32 cellular contexts compared by ENCODE assay signal in the genomic region with DNA sequence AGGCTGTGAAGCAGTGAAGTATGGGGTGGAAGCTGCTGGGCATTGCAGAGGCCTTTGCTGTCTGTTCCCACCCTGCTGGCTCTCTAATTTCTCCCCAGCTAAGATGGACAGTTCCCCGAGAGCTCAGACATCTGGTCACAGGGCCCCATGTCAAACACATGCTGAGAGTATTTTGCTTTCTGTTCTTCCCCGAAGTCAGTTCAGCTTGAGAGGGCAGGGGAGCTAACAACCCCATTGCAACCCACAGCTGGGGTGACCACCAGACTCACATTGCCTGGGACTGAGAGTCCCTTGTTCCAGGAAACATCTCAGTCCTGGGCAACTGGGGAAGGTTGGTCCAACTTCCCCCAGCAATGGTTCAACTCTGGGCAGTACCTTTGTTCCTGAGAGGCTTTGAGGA. TPM values are rescaled to one million over a fixed set of nuclear protein-coding genes. Genes with fewer than 3 reads are reported as not detected.
"Had no signal": no experiment of that assay in that cellular context is flagged by ENCODE, and none has a peak within 500 bp of the region (broad histone marks: within the 10 kb centered on the region; RNA-seq: fewer than 3 reads in every experiment).

No MANE protein-coding gene starts in this region.

- H3K4me3 Mint-ChIP-seq: activated CD4-positive, alpha-beta memory T cell treated with anti-CD3 and anti-CD28 coated beads, Interleukin-2, amount 10 ng/mL, durations not matched to agents 7 days and 5 days; activated CD4-positive, alpha-beta T cell treated with anti-CD3 and anti-CD28 coated beads, Interleukin-2, amount 10 ng/mL, durations not matched to agents 7 days and 5 days; activated naive CD8-positive, alpha-beta T cell; activated T-cell treated with anti-CD3 and anti-CD28 coated beads, Interleukin-2, amount 50 U/mL, for 4 hours; activated T-helper 17 cell treated with anti-CD3 and anti-CD28 coated beads, Interleukin-2, amount 50 U/mL, for 72 hours; endodermal cell; T-helper 17 cell; T-helper 2 cell treated with Interferon-gamma antibody and Interleukin-4, amounts not matched to agents 5 μg/mL and 100 μg/mL, for 36 hours; WTC11 had no signal

- H3K27me3 ChIP-seq: body of pancreas, colonic mucosa, dorsolateral prefrontal cortex, esophagus muscularis mucosa, gastrocnemius medialis, heart left ventricle, hepatocyte had no signal

- H3K4me1 Mint-ChIP-seq: activated CD4-positive, alpha-beta memory T cell treated with anti-CD3 and anti-CD28 coated beads, Interleukin-2, amount 10 ng/mL, durations not matched to agents 7 days and 5 days; activated CD4-positive, alpha-beta T cell treated with anti-CD3 and anti-CD28 coated beads, Interleukin-2, amount 10 ng/mL, durations not matched to agents 7 days and 5 days; activated T-helper 17 cell treated with anti-CD3 and anti-CD28 coated beads, Interleukin-2, amount 50 U/mL, for 72 hours; endodermal cell; T-helper 17 cell; WTC11 had no signal

- H3K36me3 Mint-ChIP-seq: activated naive CD8-positive, alpha-beta T cell; WTC11 had no signal

- H3K4me2 ChIP-seq: hepatocyte had no signal

- ATAC-seq: activated T-cell treated with anti-CD3 and anti-CD28 coated beads, Interleukin-2, amount 50 U/mL, for 4 hours; activated T-helper 17 cell treated with anti-CD3 and anti-CD28 coated beads, Interleukin-2, amount 50 U/mL, for 72 hours; body of pancreas; foreskin keratinocyte; gastrocnemius medialis; heart left ventricle; T-helper 17 cell; WTC11 had no signal

- H3K9me3 Mint-ChIP-seq: activated CD4-positive, alpha-beta memory T cell treated with anti-CD3 and anti-CD28 coated beads, Interleukin-2, amount 10 ng/mL, durations not matched to agents 7 days and 5 days; activated CD4-positive, alpha-beta T cell treated with anti-CD3 and anti-CD28 coated beads, Interleukin-2, amount 10 ng/mL, durations not matched to agents 7 days and 5 days; activated T-cell treated with anti-CD3 and anti-CD28 coated beads, Interleukin-2, amount 50 U/mL, for 4 hours; activated T-helper 17 cell treated with anti-CD3 and anti-CD28 coated beads, Interleukin-2, amount 50 U/mL, for 72 hours; endodermal cell; T-helper 2 cell treated with Interferon-gamma antibody and Interleukin-4, amounts not matched to agents 5 μg/mL and 100 μg/mL, for 36 hours had no signal

- H2AFZ ChIP-seq: hepatocyte had no signal

- H3K27ac Mint-ChIP-seq: activated CD4-positive, alpha-beta memory T cell treated with anti-CD3 and anti-CD28 coated beads, Interleukin-2, amount 10 ng/mL, durations not matched to agents 7 days and 5 days; activated CD4-positive, alpha-beta T cell treated with anti-CD3 and anti-CD28 coated beads, Interleukin-2, amount 10 ng/mL, durations not matched to agents 7 days and 5 days; activated naive CD8-positive, alpha-beta T cell; activated T-helper 17 cell treated with anti-CD3 and anti-CD28 coated beads, Interleukin-2, amount 50 U/mL, for 72 hours; endodermal cell; T-helper 17 cell; T-helper 2 cell treated with Interferon-gamma antibody and Interleukin-4, amounts not matched to agents 5 μg/mL and 100 μg/mL, for 36 hours; WTC11 had no signal

- H3K4me3 ChIP-seq: body of pancreas, colonic mucosa, dorsolateral prefrontal cortex, esophagus muscularis mucosa, gastrocnemius medialis, heart left ventricle, hepatocyte had no signal

- H3K4me1 ChIP-seq: body of pancreas, colonic mucosa, esophagus muscularis mucosa, foreskin keratinocyte, gastrocnemius medialis, heart left ventricle had no signal

- DNase-seq: activated CD4-positive, alpha-beta memory T cell treated with anti-CD3 and anti-CD28 coated beads, Interleukin-2, amount 10 ng/mL, durations not matched to agents 7 days and 5 days; activated CD4-positive, alpha-beta T cell treated with anti-CD3 and anti-CD28 coated beads for 1 hour; activated CD4-positive, alpha-beta T cell treated with anti-CD3 and anti-CD28 coated beads for 4 hours; activated CD4-positive, alpha-beta T cell treated with anti-CD3 and anti-CD28 coated beads, Interleukin-2, amount 10 ng/mL, durations not matched to agents 7 days and 5 days; activated CD4-positive, alpha-beta T cell treated with anti-CD3 and anti-CD28 coated beads, Interleukin-2, amount 50 U/mL, for 4 hours; activated effector memory CD4-positive, alpha-beta T cell treated with Interleukin-2 at 50 U/mL for 16 hours; activated gamma-delta T cell treated with Interleukin-2 at 50 U/mL for 16 hours; activated naive CD4-positive, alpha-beta T cell treated with anti-CD3 and anti-CD28 coated beads, Interleukin-2, amount 50 U/mL, for 16 hours; activated naive CD4-positive, alpha-beta T cell treated with Interleukin-2 at 50 U/mL for 16 hours; activated T-cell treated with anti-CD3 and anti-CD28 coated beads, Interleukin-2, amount 50 U/mL, for 4 hours; amniotic stem cell; anterior cingulate cortex; body of pancreas; caudate nucleus; colonic mucosa; dorsolateral prefrontal cortex; effector memory CD4-positive, alpha-beta T cell; endodermal cell; foreskin keratinocyte; gastrocnemius medialis; glutamatergic neuron; heart left ventricle; T-helper 1 cell; T-helper 17 cell; T1000 had no signal

- H3K27ac ChIP-seq: body of pancreas, colonic mucosa, dorsolateral prefrontal cortex, esophagus muscularis mucosa, foreskin keratinocyte, gastrocnemius medialis, heart left ventricle, hepatocyte, VCaP had no signal

- H3K36me3 ChIP-seq: colonic mucosa, esophagus muscularis mucosa, gastrocnemius medialis, heart left ventricle had no signal

- H3K9me3 ChIP-seq: body of pancreas, colonic mucosa, esophagus muscularis mucosa, gastrocnemius medialis, heart left ventricle had no signal

RNA-seq across cellular contexts. Expression of a gene that starts 52.8 kb away (rescaled TPM):
- total RNA-seq: activated CD4-positive, alpha-beta memory T cell treated with anti-CD3 and anti-CD28 coated beads, Interleukin-2, amount 10 ng/mL, durations not matched to agents 7 days and 5 days; activated T-helper 17 cell treated with anti-CD3 and anti-CD28 coated beads, Interleukin-2, amount 50 U/mL, for 72 hours; T-helper 17 cell had no signal
